In the genomic region with DNA sequence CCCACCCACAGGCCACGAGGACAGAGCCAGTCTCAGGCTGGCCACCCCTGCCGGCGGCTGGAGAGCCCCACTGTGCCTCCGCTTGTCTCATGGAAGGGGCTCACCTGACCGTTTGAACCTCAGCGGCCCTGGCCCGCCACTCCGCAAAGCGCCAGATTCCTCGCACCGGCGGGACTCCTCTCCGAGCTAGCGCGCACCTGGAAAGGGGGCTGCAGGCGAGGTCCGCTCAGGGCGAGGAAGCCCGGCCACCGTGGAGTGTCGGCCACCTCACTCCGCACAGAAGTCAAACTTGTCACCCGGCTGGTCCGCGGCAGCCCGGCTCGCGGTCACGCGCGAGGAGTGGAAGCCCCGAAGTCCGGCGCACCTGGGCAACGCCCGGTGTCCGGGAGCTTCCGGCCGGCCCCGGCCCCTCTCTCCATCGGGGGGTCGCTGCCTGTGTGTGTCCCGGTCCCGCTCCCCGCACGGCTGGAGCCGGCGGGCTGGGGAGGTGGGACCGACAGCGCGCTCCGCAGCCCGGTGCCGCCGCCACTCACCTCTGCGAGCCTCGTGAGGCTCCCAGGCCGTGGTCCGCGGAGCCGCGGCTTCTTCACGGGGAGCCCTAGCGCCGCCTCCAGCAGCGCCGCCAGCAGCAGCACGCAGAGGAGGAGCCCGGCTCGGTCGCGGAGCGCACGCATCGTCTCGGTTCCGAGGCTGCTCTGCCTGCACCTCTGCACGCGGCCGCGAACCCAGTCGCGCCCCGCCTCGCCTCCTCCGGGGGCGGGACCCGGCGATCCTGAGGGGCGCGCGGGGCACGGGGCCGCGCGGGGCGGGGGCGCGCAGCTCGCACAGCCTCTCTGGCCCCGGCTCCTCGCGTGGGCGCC, we compare ENCODE assay signal across 8 cellular contexts. TPM values are rescaled to one million over a fixed set of nuclear protein-coding genes. Genes with fewer than 3 reads are reported as not detected.
DNase-seq lines count a peak whose midpoint lies in the region; ATAC-seq and TF ChIP-seq lines count a peak whose summit lies in the region.

A gene (minus strand): TSS at position 697 of the 860 bp plus-strand sequence. CDS start 23 bp downstream, at position 674.

- POLR2A ChIA-PET in CD8-positive, alpha-beta T cell (lab: Charles Lee): interaction anchor here (0.6 kb wide), 1 partner anchor 1333 kb away, joined by 3 read pairs; no protein-coding TSS in a partner anchor
- POLR2A ChIA-PET in IMR-90 (lab: Charles Lee; ENCODE audit: unreplicated experiment) (no interaction called here), WTC11 (lab: Charles Lee) (interaction anchor here (0.6 kb wide), 1 partner anchor 91 kb away, joined by 5 read pairs; no protein-coding TSS in a partner anchor)

- no peak within 1 kb of the TSS for H3K4ac ChIP-seq in IMR-90 (ENCODE audit: low read depth, low read length)

- CTCF ChIA-PET in CD8-positive, alpha-beta T cell (lab: Charles Lee): no interaction called here
- CTCF ChIA-PET in IMR-90 (lab: Yijun Ruan, JAX) (interaction anchor here (1.1 kb wide), 1 partner anchor 8 kb away, joined by 3 read pairs; no protein-coding TSS in a partner anchor), WTC11 (lab: Charles Lee) (interaction anchor here (0.8 to 3.5 kb wide), 3 partner anchors 20 to 285 kb away, joined by 3 to 14 read pairs (median 5); no protein-coding TSS in a partner anchor)

- TF ChIP-seq POLR2A in IMR-90 (IDR thresholded peaks at IDR 0.05; ENCODE audit: low read depth, low read length): no peak

- dilution Hi-C loops in IMR-90 (cut with HindIII; ENCODE audit: low sequenced_read_pairs, unreplicated experiment): no loop called here

- BruUV-seq in IMR-90 (replicated peaks; lab: Mats Ljungman, UMichigan): no TSS peak

- no peaks in the 10 kb centered on the region for H3K79me1 ChIP-seq in IMR-90 (ENCODE audit: low read depth in 1 of 2, low read length in 2 of 2)

- H3K9me3 ChIP-seq in CD8-positive, alpha-beta T cell (ENCODE audit: low read length): no peaks in the 10 kb centered on the region
- no peaks in the 10 kb centered on the region for H3K9me3 ChIP-seq in IMR-90 (ENCODE audit: control insufficient read depth, insufficient read depth, low read length)
- peaks cover 0 to 1% of the 10 kb centered on the region in 2 donors for H3K9me3 ChIP-seq in lung (ENCODE audit: control insufficient read depth in 2 of 2, insufficient read depth in 1 of 2, low read length in 1 of 2)

- no peaks in the 10 kb centered on the region for H3K27me3 ChIP-seq in CD8-positive, alpha-beta T cell (ENCODE audit: insufficient read depth, low read length)
- H3K27me3 ChIP-seq in IMR-90 (ENCODE audit: control insufficient read depth, insufficient read depth, low read length) (peaks cover 27% of the 10 kb centered on the region), lung (ENCODE audit: control insufficient read depth, insufficient read depth) (no peaks in the 10 kb centered on the region)

- H3K27ac ChIP-seq in CD8-positive, alpha-beta T cell (ENCODE audit: low read depth, low read length): no peak within 1 kb of the TSS
- H3K27ac ChIP-seq in IMR-90 (ENCODE audit: insufficient read depth, low read length) (no peak within 1 kb of the TSS), lung (ENCODE audit: low read depth in 1 of 2, low read length in 1 of 2) (no peak within 1 kb of the TSS)

- no peak within 1 kb of the TSS for H2AK5ac ChIP-seq in IMR-90 (ENCODE audit: low read depth, low read length)

- ATAC-seq in CD8-positive, alpha-beta T cell: peak; percentile 93
- peak; percentile 59 for ATAC-seq in GM19463 (IDR thresholded peaks at IDR 0.05; ENCODE audit: unreplicated experiment)
- peak; percentile 93 for ATAC-seq in IMR-90 (ENCODE audit: low read depth)
- ATAC-seq in WTC11: peak; percentile 78
- ATAC-seq in lung (ENCODE audit: insufficient read depth, low FRiP score): peak; percentile 58
- no peak for ATAC-seq in HG03135 (IDR thresholded peaks at IDR 0.05; ENCODE audit: unreplicated experiment)

- H3K36me3 ChIP-seq in CD8-positive, alpha-beta T cell (ENCODE audit: insufficient read depth, low read length): no peaks in the 10 kb centered on the region
- H3K36me3 ChIP-seq in IMR-90 (ENCODE audit: control insufficient read depth, insufficient read depth, low read length) (no peaks in the 10 kb centered on the region), lung (ENCODE audit: control insufficient read depth in 2 of 2, insufficient read depth in 2 of 2, low read length in 2 of 2) (no peaks in the 10 kb centered on the region)

- H3K4me1 ChIP-seq in CD8-positive, alpha-beta T cell (ENCODE audit: insufficient read depth, low read length): peaks cover 6% of the 10 kb centered on the region
- H3K4me1 ChIP-seq in IMR-90 (ENCODE audit: control insufficient read depth, insufficient read depth, low read length) (no peaks in the 10 kb centered on the region), lung (ENCODE audit: control insufficient read depth in 2 of 2, insufficient read depth in 2 of 2, low read length in 2 of 2) (peaks cover 0 to 12% of the 10 kb centered on the region in 2 donors)

- 0 out of 2 replicates have a peak within 1 kb of the TSS, but pooled peaks have one; percentile 76 for H3K23ac ChIP-seq in IMR-90 (ENCODE audit: low read depth, low read length)

- no peak within 1 kb of the TSS for H3K9ac ChIP-seq in IMR-90 (ENCODE audit: low read depth, low read length)

- peak within 1 kb of the TSS; percentile 74 for H3K4me2 ChIP-seq in IMR-90 (ENCODE audit: low read depth, low read length)

- TF ChIP-seq RAD21 in IMR-90 (IDR thresholded peaks at IDR 0.05; ENCODE audit: low read length): no peak

- H3K18ac ChIP-seq in IMR-90 (ENCODE audit: low read depth, low read length): no peak within 1 kb of the TSS

- H3K14ac ChIP-seq in IMR-90 (replicated peaks; ENCODE audit: low read depth, low read length): no peak within 1 kb of the TSS

- in situ Hi-C loops in IMR-90 (cut with MboI; ENCODE audit: low sequenced_read_pairs): no loop called here

- peaks cover 37% of the 10 kb centered on the region for H3K27me3 Mint-ChIP-seq in CD8-positive, alpha-beta T cell (ENCODE audit: low read depth)
- peaks cover 60% of the 10 kb centered on the region for H3K27me3 Mint-ChIP-seq in WTC11 (ENCODE audit: low read depth)

- no peak within 1 kb of the TSS for H2BK15ac ChIP-seq in IMR-90 (ENCODE audit: low read depth, low read length)

- H4K20me1 ChIP-seq in IMR-90 (ENCODE audit: insufficient read depth, low read length): no peaks in the 10 kb centered on the region

- H3K36me3 Mint-ChIP-seq in CD8-positive, alpha-beta T cell: no peaks in the 10 kb centered on the region
- peaks cover 3% of the 10 kb centered on the region; the same call in 1 of the 2 replicates for H3K36me3 Mint-ChIP-seq in WTC11

- peak within 1 kb of the TSS; percentile 33 for H3K4me3 ChIP-seq in CD8-positive, alpha-beta T cell (ENCODE audit: low read depth, low read length)
- H3K4me3 ChIP-seq in IMR-90 (ENCODE audit: insufficient read depth, low read depth, low read length): peak within 1 kb of the TSS; percentile 41
- H3K4me3 ChIP-seq in lung: peak within 1 kb of the TSS; percentile 49

- no peak within 1 kb of the TSS for H3K27ac Mint-ChIP-seq in CD8-positive, alpha-beta T cell
- H3K27ac Mint-ChIP-seq in WTC11: no peak within 1 kb of the TSS

- peaks cover 3% of the 10 kb centered on the region for H3K9me3 Mint-ChIP-seq in CD8-positive, alpha-beta T cell
- peaks cover 5% of the 10 kb centered on the region for H3K9me3 Mint-ChIP-seq in WTC11

- H3K56ac ChIP-seq in IMR-90 (ENCODE audit: extremely low read depth, insufficient read depth, low read length): no peak within 1 kb of the TSS

- 2% methylated on average over 54 of the region's 104 CpGs; no CpG with 5 or more reads in 1 of the 2 experiments for WGBS in IMR-90 (ENCODE audit: extremely low coverage in 2 of 2, insufficient read length in 1 of 2), 2 experiments
- WGBS in lung, 2 donors: 2 to 3% methylated on average over 68 to 104 of the region's 104 CpGs

- peak within 1 kb of the TSS; percentile 61 for H2AK9ac ChIP-seq in IMR-90 (replicated peaks; ENCODE audit: low read depth, low read length, poor library complexity)

- peaks cover 6% of the 10 kb centered on the region for H3K4me1 Mint-ChIP-seq in CD8-positive, alpha-beta T cell (ENCODE audit: low read depth)
- 0 out of 2 replicates have a peak, but pooled peaks cover 7% of the 10 kb centered on the region for H3K4me1 Mint-ChIP-seq in WTC11

- no peak for TF ChIP-seq CTCF in CD8-positive, alpha-beta T cell (IDR thresholded peaks at IDR 0.05)
- TF ChIP-seq CTCF in IMR-90 (conservative IDR thresholded peaks at IDR 0.05; ENCODE audit: low read depth, low read length) (no peak), WTC11 (IDR thresholded peaks at IDR 0.05) (no peak), lung (IDR thresholded peaks at IDR 0.05; ENCODE audit: control extremely low read depth, extremely low read depth) (no peak)

- no peak within 1 kb of the TSS for H4K91ac ChIP-seq in IMR-90 (ENCODE audit: insufficient read depth, low read depth, low read length)

- H2BK5ac ChIP-seq in IMR-90 (ENCODE audit: low read depth, low read length, poor library complexity, severe bottlenecking): no peak within 1 kb of the TSS

- H2BK120ac ChIP-seq in IMR-90 (ENCODE audit: low read depth, low read length): no peak within 1 kb of the TSS

- no peak within 1 kb of the TSS for H4K5ac ChIP-seq in IMR-90 (ENCODE audit: low read depth, low read length)

- no peak within 1 kb of the TSS for H4K8ac ChIP-seq in IMR-90 (ENCODE audit: low read depth in 2 of 2, low read length in 2 of 2)

- intact Hi-C loops in CD8-positive, alpha-beta T cell (cut with DNase I, micrococcal nuclease): no loop called here
- intact Hi-C loops in IMR-90 (cut with micrococcal nuclease): no loop called here

- H3K9me1 ChIP-seq in IMR-90 (ENCODE audit: insufficient read depth, low read length): no peaks in the 10 kb centered on the region

- DNase-seq in CD8-positive, alpha-beta T cell: peak in 5 of 7 experiments; percentile 17 to 56 (median 43)
- peak; percentile 28 for DNase-seq in IMR-90
- DNase-seq in WTC11 (ENCODE audit: low spot score): peak; percentile 63
- DNase-seq in dermis blood vessel endothelial cell: peak; percentile 50
- DNase-seq in lung (ENCODE audit: low spot score): no peak
- peak; percentile 7 for DNase-seq in stimulated activated CD8-positive, alpha-beta memory T cell treated with anti-CD3 and anti-CD28 coated beads, Interleukin-12 subunit alpha, Interleukin-12 subunit beta, amount 100 ng/mL, for 24 hours (ENCODE audit: extremely low read depth)

- peak within 1 kb of the TSS; percentile 79 for H2AFZ ChIP-seq in IMR-90 (replicated peaks; ENCODE audit: low read length, poor library complexity)

- H2BK20ac ChIP-seq in IMR-90 (ENCODE audit: low read depth, low read length): no peak within 1 kb of the TSS

- H3K4me3 Mint-ChIP-seq in CD8-positive, alpha-beta T cell: peak within 1 kb of the TSS; percentile 82
- H3K4me3 Mint-ChIP-seq in WTC11: peak within 1 kb of the TSS; percentile 69

RNA-seq across cellular contexts. Expression of the gene that starts here (rescaled TPM):
- not detected for total RNA-seq in CD8-positive, alpha-beta T cell
- total RNA-seq in IMR-90 (2012; rRNA removed) (under 0.01 TPM in 2 replicates), WTC11 (2021) (0.80 to 1.4 TPM (median 1.3 TPM) in 3 replicates), dermis blood vessel endothelial cell (0.14 and 0.17 TPM in 2 replicates), lung (not detected)
- polyA plus RNA-seq in IMR-90 (2012; rRNA removed) (0.12 and 0.19 TPM in 2 replicates), lung (under 1 TPM in 1 of 2 donors, not detected in 1; 0.02 TPM)
- 0.07 and 0.11 TPM in 2 replicates for polyA plus RNA-seq in IMR-90 (2012; cell fraction: cytosol; rRNA removed)
- 0.14 and 0.16 TPM in 2 replicates for polyA plus RNA-seq in IMR-90 (2012; cell fraction: nucleus; rRNA removed; ENCODE audit: low replicate concordance)

Comparison
In these comparisons a context has a peak if more than half of its experiments do, and no peak if none do; other contexts are left out.
1. Peak in DNase-seq, ATAC-seq and H3K4me3 ChIP-seq in CD8-positive, alpha-beta T cell; RNA of the gene not detected or under 1 TPM.
2. Peak in DNase-seq, ATAC-seq, H3K4me3 ChIP-seq and H3K4me2 ChIP-seq in IMR-90; RNA of the gene not detected or under 1 TPM.
3. Peak in DNase-seq in dermis blood vessel endothelial cell; RNA of the gene not detected or under 1 TPM.
4. Peak in ATAC-seq and H3K4me3 ChIP-seq in lung; RNA of the gene not detected or under 1 TPM.